8 cellular contexts compared by ENCODE assay signal in genomic region chr12:8698132-8698829, GRCh38. TPM values are rescaled to one million over a fixed set of nuclear protein-coding genes. Genes with fewer than 3 reads are reported as not detected.
A peak's percentile ranks its signal among the peaks of the same experiment; 100 is the strongest.
DNase-seq lines count a peak whose midpoint lies in the region; ATAC-seq and TF ChIP-seq lines count a peak whose summit lies in the region.

No MANE protein-coding gene starts in this region.

- H3K4me3 ChIP-seq in GM12875 (ENCODE audit: low read depth, low read length), result peak overlapping the region; percentile 99
- peak overlapping the region; percentile 86 for H3K4me3 ChIP-seq in OCI-LY7 (ENCODE audit: low read depth, low read length, poor library complexity, severe bottlenecking)
- peak overlapping the region; percentile 86 for H3K4me3 ChIP-seq in urinary bladder (ENCODE audit: low read depth, low read length)

- DNase-seq in OCI-LY7 (ENCODE audit: low spot score), result peak; percentile 60
- peak; percentile 31 for DNase-seq in activated gamma-delta T cell treated with Interleukin-2 at 50 U/mL for 16 hours
- DNase-seq in germinal center (ENCODE audit: low spot score), result peak; percentile 53
- DNase-seq in occipital lobe (lab: John Stamatoyannopoulos, UW), result peak; percentile 22

- H3K4me2 ChIP-seq in OCI-LY7 (ENCODE audit: low read length), result peak overlapping the region; percentile 94

- H3K79me2 ChIP-seq in OCI-LY7 (ENCODE audit: insufficient read depth, low read depth, low read length), result peaks cover 57% of the 10 kb centered on the region

- POLR2A ChIA-PET in OCI-LY7 (lab: Charles Lee), result interaction anchor here (0.6 to 1.5 kb wide), 7 partner anchors 11 to 440 kb away, joined by 3 to 5 read pairs (median 3); no protein-coding TSS in a partner anchor

- H2AFZ ChIP-seq in OCI-LY7 (ENCODE audit: low read length), result no peak overlapping the region

- intact Hi-C loops in OCI-LY7 (cut with micrococcal nuclease; ENCODE audit: unreplicated experiment), result loop anchor here (5.0 to 10.0 kb wide), 3 partner anchors 249 to 1697 kb away; partner anchors contain the start of genes CLECL1, KLRK1 and M6PR

- TF ChIP-seq CTCF in GM12875 (IDR thresholded peaks at IDR 0.05; ENCODE audit: borderline replicate concordance, insufficient read depth, low read depth, low read length), result no peak
- no peak for TF ChIP-seq CTCF in OCI-LY7 (conservative IDR thresholded peaks at IDR 0.05; ENCODE audit: low read length)

- CTCF ChIA-PET in OCI-LY7 (lab: Charles Lee; ENCODE audit: unreplicated experiment), result interaction anchor here (1.0 kb wide), 1 partner anchor 87 kb away, joined by 3 read pairs; no protein-coding TSS in a partner anchor

- H3K9me2 ChIP-seq in OCI-LY7 (ENCODE audit: insufficient read depth, low read length), result no peaks in the 10 kb centered on the region

- peak; percentile 32 for ATAC-seq in HG02870 (IDR thresholded peaks at IDR 0.05; ENCODE audit: unreplicated experiment)
- ATAC-seq in GM18517 (IDR thresholded peaks at IDR 0.05; ENCODE audit: unreplicated experiment), result no peak

- WGBS in urinary bladder, result under 1% methylated on average over 85 of the region's 85 CpGs

- H3K4me1 ChIP-seq in OCI-LY7 (ENCODE audit: insufficient read depth, low read length, poor library complexity, severe bottlenecking) (peaks cover 71% of the 10 kb centered on the region), urinary bladder (ENCODE audit: insufficient read depth) (no peaks in the 10 kb centered on the region)

- no peaks in the 10 kb centered on the region for H3K9me3 ChIP-seq in OCI-LY7 (ENCODE audit: low read length)

- H3K27ac ChIP-seq in OCI-LY7 (ENCODE audit: low read depth, low read length, poor library complexity, severe bottlenecking) (peak overlapping the region; percentile 100), urinary bladder (ENCODE audit: low read depth) (peak overlapping the region; percentile 87)

- peaks cover 36% of the 10 kb centered on the region for H3K36me3 ChIP-seq in OCI-LY7 (ENCODE audit: insufficient read depth, low read length)
- no peaks in the 10 kb centered on the region for H3K36me3 ChIP-seq in urinary bladder (ENCODE audit: insufficient read depth)

- H4K20me1 ChIP-seq in OCI-LY7 (ENCODE audit: insufficient read depth, low read length), result peaks cover 28% of the 10 kb centered on the region

- no TSS peak for BruUV-seq in OCI-LY7 (replicated peaks; lab: Mats Ljungman, UMichigan)

RNA-seq across cellular contexts. Expression of gene RIMKLB, which starts 0.5 kb away (rescaled TPM):
- total RNA-seq in OCI-LY7 (2014; rRNA removed; shearing (Covaris generic)), result 109 and 117 TPM in 2 replicates
- total RNA-seq in OCI-LY7 (2022) (84.6 and 122 TPM in 2 replicates), occipital lobe (220 TPM), urinary bladder (99.1 TPM)
- 22.6 TPM for polyA plus RNA-seq in urinary bladder

RNA-seq across cellular contexts. Expression of gene MFAP5, which starts 35.7 kb away (rescaled TPM):
- not detected in 2 replicates for total RNA-seq in OCI-LY7 (2014; rRNA removed; shearing (Covaris generic))
- total RNA-seq in OCI-LY7 (2022), result not detected in 2 replicates
- not detected for total RNA-seq in occipital lobe
- total RNA-seq in urinary bladder, result 244 TPM
- 110 TPM for polyA plus RNA-seq in urinary bladder

Comparison
In these comparisons a context has a peak if more than half of its experiments do, and no peak if none do; other contexts are left out.
1. RNA of gene MFAP5, which starts 35.7 kb away (total RNA-seq): 244 TPM in urinary bladder (single experiment); not detected in OCI-LY7 and not detected in occipital lobe (single experiment); every median in the first group is over 100 times any median in the second.
2. Peak in every context shown above with its lines, with median percentiles within 50 percentile points of each other: H3K4me3 ChIP-seq and DNase-seq.